ENCODE assay signal across 8 cellular contexts in the genomic region with DNA sequence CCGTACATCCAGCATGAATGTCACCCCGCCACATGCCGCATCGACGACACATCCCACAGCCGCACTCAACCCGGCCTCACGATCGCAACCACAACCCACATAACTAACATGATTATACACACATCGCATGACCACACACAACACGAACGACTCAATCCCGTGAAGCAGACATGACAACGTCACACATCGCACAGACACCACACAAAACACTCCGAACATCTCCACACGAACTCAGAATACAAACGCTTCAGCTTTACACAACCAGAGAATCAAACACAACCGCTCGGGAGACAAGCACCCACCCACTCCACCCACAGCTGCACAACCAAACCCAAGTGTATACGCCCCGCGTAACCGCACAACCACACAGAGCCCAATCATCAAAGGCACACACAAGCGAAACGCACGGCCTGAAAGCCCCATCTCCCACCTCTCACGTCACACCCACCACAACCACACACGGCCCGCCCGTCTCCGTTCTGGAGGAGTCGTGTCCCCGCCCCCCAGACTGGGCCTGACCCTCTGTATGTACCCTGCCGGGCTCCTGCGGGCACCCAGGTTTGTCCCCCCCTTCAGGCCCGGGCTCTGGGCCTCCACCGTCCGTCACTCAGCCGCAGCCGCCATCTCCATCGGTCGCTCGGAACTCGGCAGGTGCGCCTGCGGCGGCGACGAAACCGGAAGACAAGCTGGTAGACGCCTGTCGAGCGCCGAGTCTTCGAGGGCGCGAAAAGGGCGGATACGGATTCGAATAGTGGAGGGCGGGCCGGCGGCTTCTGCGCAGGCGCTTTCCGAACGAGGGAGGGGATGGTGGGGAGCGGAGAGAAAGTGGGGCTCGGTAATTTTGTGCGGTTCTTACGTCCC. TPM values are rescaled to one million over a fixed set of nuclear protein-coding genes. Genes with fewer than 3 reads are reported as not detected.
DNase-seq lines count a peak whose midpoint lies in the region; ATAC-seq and TF ChIP-seq lines count a peak whose summit lies in the region.

A gene (minus strand): TSS at position 646 of the 861 bp plus-strand sequence. CDS start 3,028 bp downstream, outside the sequence.

- no peak within 1 kb of the TSS for H2BK5ac ChIP-seq in mesendoderm (ENCODE audit: low read length)

- H3K23ac ChIP-seq in mesendoderm (ENCODE audit: low read length) = peak within 1 kb of the TSS; percentile 68

- H3K27ac Mint-ChIP-seq in endodermal cell = peak within 1 kb of the TSS; percentile 64

- H3K4ac ChIP-seq in mesendoderm (ENCODE audit: low read depth, low read length) = no peak within 1 kb of the TSS

- ATAC-seq in GM21360 (IDR thresholded peaks at IDR 0.05; ENCODE audit: unreplicated experiment) = peak; percentile 87

- peaks cover 10% of the 10 kb centered on the region for H3K79me1 ChIP-seq in mesendoderm (ENCODE audit: low read length)

- peaks cover 5% of the 10 kb centered on the region for H3K4me1 Mint-ChIP-seq in endodermal cell

- peaks cover 5% of the 10 kb centered on the region for H3K27me3 Mint-ChIP-seq in endodermal cell (ENCODE audit: insufficient read depth)

- no peak within 1 kb of the TSS for H4K8ac ChIP-seq in mesendoderm (ENCODE audit: low read depth, low read length)

- H3K4me3 Mint-ChIP-seq in endodermal cell = peak within 1 kb of the TSS; percentile 82

- H3K9me3 ChIP-seq in NT2/D1 (ENCODE audit: insufficient read depth, low read length) (no peaks in the 10 kb centered on the region), endodermal cell (ENCODE audit: control insufficient read depth, low read length) (no peaks in the 10 kb centered on the region)

- peak within 1 kb of the TSS; percentile 96 for H3K4me3 ChIP-seq in NT2/D1 (ENCODE audit: insufficient read length, low read depth)
- H3K4me3 ChIP-seq in endodermal cell (ENCODE audit: low read length) = peak within 1 kb of the TSS; percentile 97
- H3K4me3 ChIP-seq in mesendoderm (ENCODE audit: low read length) = peak within 1 kb of the TSS; percentile 99

- DNase-seq in COR-L47 (lab: John Stamatoyannopoulos, UW) (peak; percentile 76), HT-29 (ENCODE audit: low spot score) (peak; percentile 86), NT2/D1 (ENCODE audit: low read depth, low spot score) (peak; percentile 91), endodermal cell (peak; percentile 98), mesendoderm (peak; percentile 97)
- DNase-seq in activated CD8-positive, alpha-beta memory T cell treated with anti-CD3 and anti-CD28 coated beads, Interleukin-2, amount 50 U/mL, for 1 hour (ENCODE audit: extremely low read depth) = peak; percentile 88
- peak; percentile 92 for DNase-seq in stimulated activated CD8-positive, alpha-beta memory T cell treated with anti-CD3 and anti-CD28 coated beads, Interleukin-12 subunit alpha, Interleukin-12 subunit beta, amount 100 ng/mL, for 4 hours (ENCODE audit: low read depth)

- peaks cover 32% of the 10 kb centered on the region for H3K36me3 ChIP-seq in NT2/D1 (ENCODE audit: insufficient read depth, insufficient read length, low read length)
- H3K36me3 ChIP-seq in endodermal cell (ENCODE audit: control insufficient read depth, insufficient read depth, low read length) = peaks cover 29% of the 10 kb centered on the region
- peaks cover 3% of the 10 kb centered on the region for H3K36me3 ChIP-seq in mesendoderm (ENCODE audit: control insufficient read depth, insufficient read depth, low read length)

- H2BK15ac ChIP-seq in mesendoderm (replicated peaks; ENCODE audit: low read depth) = no peak within 1 kb of the TSS

- no peak for TF ChIP-seq CTCF in endodermal cell (conservative IDR thresholded peaks at IDR 0.05)

- no peak within 1 kb of the TSS for H2AK5ac ChIP-seq in mesendoderm (ENCODE audit: low read length)

- H3K79me2 ChIP-seq in mesendoderm (ENCODE audit: control insufficient read depth, insufficient read depth, low read length) = peaks cover 9% of the 10 kb centered on the region

- H3K4me1 ChIP-seq in NT2/D1 (ENCODE audit: insufficient read depth, insufficient read length) (peaks cover 3% of the 10 kb centered on the region), endodermal cell (ENCODE audit: control insufficient read depth, insufficient read depth, low read length) (no peaks in the 10 kb centered on the region), mesendoderm (ENCODE audit: control insufficient read depth, low read depth, low read length) (peaks cover 5% of the 10 kb centered on the region)

- WGBS in endodermal cell (ENCODE audit: insufficient coverage in 1 of 2, insufficient read length in 1 of 2), 2 experiments = 0 to 1% methylated on average over 13 to 72 of the region's 72 CpGs
- no CpG with 5 or more reads among the region's 72 CpGs for WGBS in mesendoderm (ENCODE audit: extremely low coverage, insufficient coverage, low lambda C conversion rate)

- no peak within 1 kb of the TSS for H3K27ac ChIP-seq in endodermal cell (ENCODE audit: low read depth, low read length)
- H3K27ac ChIP-seq in mesendoderm (ENCODE audit: low read depth, low read length) = no peak within 1 kb of the TSS

- no peak within 1 kb of the TSS for H2BK120ac ChIP-seq in mesendoderm (ENCODE audit: low read depth, low read length)

- H3K9me3 Mint-ChIP-seq in endodermal cell = no peaks in the 10 kb centered on the region

- peak within 1 kb of the TSS; percentile 22 for H3K18ac ChIP-seq in mesendoderm (ENCODE audit: low read length)

- peak within 1 kb of the TSS; percentile 100 for H3K4me2 ChIP-seq in mesendoderm (ENCODE audit: low read length)

- no peaks in the 10 kb centered on the region for H3K27me3 ChIP-seq in NT2/D1 (ENCODE audit: insufficient read depth, insufficient read length)
- no peaks in the 10 kb centered on the region for H3K27me3 ChIP-seq in endodermal cell (ENCODE audit: control insufficient read depth, insufficient read depth, low read length, poor library complexity, severe bottlenecking)
- H3K27me3 ChIP-seq in mesendoderm (ENCODE audit: insufficient read depth, low read length, poor library complexity) = no peaks in the 10 kb centered on the region

- H3K9ac ChIP-seq in NT2/D1 (ENCODE audit: insufficient read length, low read depth) (peak within 1 kb of the TSS; percentile 96), endodermal cell (ENCODE audit: extremely low read depth, low read length, poor library complexity, severe bottlenecking) (peak within 1 kb of the TSS; percentile 77), mesendoderm (ENCODE audit: low read length) (peak within 1 kb of the TSS; percentile 97)

- peak within 1 kb of the TSS; percentile 63 for H4K5ac ChIP-seq in mesendoderm (ENCODE audit: low read length)

- peaks cover 20% of the 10 kb centered on the region for H3K36me3 Mint-ChIP-seq in endodermal cell (ENCODE audit: low read depth)

- peak within 1 kb of the TSS; percentile 99 for H3K56ac ChIP-seq in mesendoderm (ENCODE audit: low read length)

RNA-seq across cellular contexts. Expression of the gene that starts here (rescaled TPM):
- total RNA-seq in HT-29 (2014; rRNA removed; shearing (Covaris generic)) = 5.6 and 5.8 TPM in 2 replicates
- total RNA-seq in endodermal cell = 10 to 100 TPM; 23.3 to 25.2 TPM
- 27.6 TPM for polyA plus RNA-seq in endodermal cell (2013, experiment 1 of 2)
- polyA plus RNA-seq in endodermal cell (2013, experiment 2 of 2) = 28.5 TPM
- polyA plus RNA-seq in mesendoderm (2013, experiment 1 of 2) = 11.2 TPM
- 10.6 TPM for polyA plus RNA-seq in mesendoderm (2013, experiment 2 of 2)
